In genomic region chr5:22928821-22929482, GRCh38 we compare ENCODE assay signal across 29 cellular contexts.
DNase-seq lines count a peak whose midpoint lies in the region; FAIRE-seq and TF ChIP-seq lines count a peak whose summit lies in the region.
"Had no signal": no experiment of that assay in that cellular context is flagged by ENCODE, and none has a peak within 500 bp of the region (broad histone marks: within the 10 kb centered on the region; RNA-seq: fewer than 3 reads in every experiment).

No MANE protein-coding gene starts in this region.

- no peaks in the 10 kb centered on the region for H3K36me3 Mint-ChIP-seq in astrocyte (ENCODE audit: low read depth, unreplicated experiment)
- H3K36me3 Mint-ChIP-seq in activated T-helper 1 cell treated with anti-CD3 and anti-CD28 coated beads, Interleukin-12 subunit alpha, Interleukin-12 subunit beta, Interleukin-2, Interleukin-4 antibody, amounts not matched to agents 30 ng/mL and 10 ng/mL and 1 ng/mL, durations not matched to agents 14 hours and 24 hours and 36 hours (ENCODE audit: low read depth): no peaks in the 10 kb centered on the region
- H3K36me3 Mint-ChIP-seq: activated naive CD4-positive, alpha-beta T cell treated with anti-CD3 and anti-CD28 coated beads, Interleukin-2, amount 10 ng/mL, durations not matched to agents 7 days and 5 days; naive B cell had no signal

- no peak overlapping the region for H3K4me3 Mint-ChIP-seq in astrocyte (ENCODE audit: unreplicated experiment)
- no peak overlapping the region for H3K4me3 Mint-ChIP-seq in activated T-helper 1 cell treated with anti-CD3 and anti-CD28 coated beads, Interleukin-12 subunit alpha, Interleukin-12 subunit beta, Interleukin-2, Interleukin-4 antibody, amounts not matched to agents 30 ng/mL and 10 ng/mL and 1 ng/mL, durations not matched to agents 14 hours and 24 hours and 36 hours
- H3K4me3 Mint-ChIP-seq: activated CD4-positive, alpha-beta T cell treated with anti-CD3 and anti-CD28 coated beads for 36 hours; activated CD8-positive, alpha-beta T cell treated with anti-CD3 and anti-CD28 coated beads for 36 hours; activated naive CD4-positive, alpha-beta T cell treated with anti-CD3 and anti-CD28 coated beads, Interleukin-2, amount 10 ng/mL, durations not matched to agents 7 days and 5 days; activated T-helper 17 cell treated with anti-CD3 and anti-CD28 coated beads, Interleukin-2, amount 50 U/mL, for 72 hours; naive B cell had no signal

- DNase-seq in HTR-8/SVneo (ENCODE audit: insufficient read length, low spot score) (no peak), astrocyte (ENCODE audit: low read depth) (no peak), testis (peak; percentile 42), foreskin fibroblast (no peak)
- no peak for DNase-seq in activated T-helper 1 cell treated with anti-CD3 and anti-CD28 coated beads, Interleukin-12 subunit alpha, Interleukin-12 subunit beta, Interleukin-2, Interleukin-4 antibody, amounts not matched to agents 30 ng/mL and 10 ng/mL and 1 ng/mL, durations not matched to agents 14 hours and 24 hours and 36 hours (ENCODE audit: low spot score)
- no peak for DNase-seq in activated T-cell treated with anti-CD3 and anti-CD28 coated beads, Interleukin-2, amount 50 U/mL, for 1 hour
- DNase-seq: activated CD4-positive, alpha-beta T cell treated with anti-CD3 and anti-CD28 coated beads for 36 hours; activated CD8-positive, alpha-beta memory T cell treated with anti-CD3 and anti-CD28 coated beads, Interleukin-2, amount 50 U/mL, for 48 hours; activated CD8-positive, alpha-beta T cell treated with anti-CD3 and anti-CD28 coated beads for 36 hours; activated naive CD4-positive, alpha-beta T cell treated with anti-CD3 and anti-CD28 coated beads, Interleukin-2, amount 10 ng/mL, durations not matched to agents 7 days and 5 days; DMS53; effector CD4-positive, alpha-beta T cell; Karpas-422; left ventricle myocardium superior; midbrain; MV-4-11; naive B cell; NCI-H1436 treated with DMSO at 0.1 percent for 48 hours; NCI-H774; nucleus accumbens; stimulated activated CD4-positive, alpha-beta T cell treated with anti-CD3 and anti-CD28 coated beads, Interleukin-4, amount 100 ng/mL, for 24 hours; transverse colon had no signal

- H3K9ac ChIP-seq in astrocyte (ENCODE audit: low read length) (no peak overlapping the region), iPS-20b (ENCODE audit: low read depth, low read length) (peak overlapping the region; percentile 56; the same call in 1 of the 2 replicates)
- H3K9ac ChIP-seq: BLaER1 treated with 17β-estradiol and CSF1 and Interleukin-3, amounts not matched to agents 10 nM and 100 nM had no signal

- TF ChIP-seq POLR2A in testis (IDR thresholded peaks at IDR 0.05): no peak

- H3K9me3 Mint-ChIP-seq in astrocyte (ENCODE audit: unreplicated experiment): peaks cover 13% of the 10 kb centered on the region
- peaks cover 18% of the 10 kb centered on the region for H3K9me3 Mint-ChIP-seq in activated T-helper 1 cell treated with anti-CD3 and anti-CD28 coated beads, Interleukin-12 subunit alpha, Interleukin-12 subunit beta, Interleukin-2, Interleukin-4 antibody, amounts not matched to agents 30 ng/mL and 10 ng/mL and 1 ng/mL, durations not matched to agents 14 hours and 24 hours and 36 hours

- no peaks in the 10 kb centered on the region for H3K79me2 ChIP-seq in astrocyte (ENCODE audit: insufficient read depth, low read length)

- peak overlapping the region; percentile 77 for H3K27ac Mint-ChIP-seq in astrocyte (ENCODE audit: unreplicated experiment)
- no peak overlapping the region for H3K27ac Mint-ChIP-seq in activated T-helper 1 cell treated with anti-CD3 and anti-CD28 coated beads, Interleukin-12 subunit alpha, Interleukin-12 subunit beta, Interleukin-2, Interleukin-4 antibody, amounts not matched to agents 30 ng/mL and 10 ng/mL and 1 ng/mL, durations not matched to agents 14 hours and 24 hours and 36 hours
- H3K27ac Mint-ChIP-seq: activated CD4-positive, alpha-beta T cell treated with anti-CD3 and anti-CD28 coated beads for 36 hours; activated CD8-positive, alpha-beta T cell treated with anti-CD3 and anti-CD28 coated beads for 36 hours; activated naive CD4-positive, alpha-beta T cell treated with anti-CD3 and anti-CD28 coated beads, Interleukin-2, amount 10 ng/mL, durations not matched to agents 7 days and 5 days; activated T-helper 17 cell treated with anti-CD3 and anti-CD28 coated beads, Interleukin-2, amount 50 U/mL, for 72 hours had no signal

- FAIRE-seq in HTR-8/SVneo (lab: Jason Lieb, UNC) (peak; percentile 33), astrocyte (lab: Jason Lieb, UNC) (no peak)
- FAIRE-seq: colon, GM12892, keratinocyte had no signal

- no peak overlapping the region for H3K27ac ChIP-seq in astrocyte (ENCODE audit: low read depth, low read length)
- H3K27ac ChIP-seq in iPS-20b (ENCODE audit: low read length): peak overlapping the region; percentile 82
- H3K27ac ChIP-seq in testis: peak overlapping the region; percentile 29 to 71
- H3K27ac ChIP-seq: BLaER1 treated with 17β-estradiol and CSF1 and Interleukin-3, amounts not matched to agents 10 nM and 100 nM; epithelial cell of prostate; transverse colon had no signal

- intact Hi-C loops in testis (cut with DNase I; ENCODE audit: low total_unique reads): no loop called here
- intact Hi-C loops in activated T-helper 1 cell treated with anti-CD3 and anti-CD28 coated beads, Interleukin-12 subunit alpha, Interleukin-12 subunit beta, Interleukin-2, Interleukin-4 antibody, amounts not matched to agents 30 ng/mL and 10 ng/mL and 1 ng/mL, durations not matched to agents 14 hours and 24 hours and 36 hours (cut with micrococcal nuclease): no loop called here

- no peaks in the 10 kb centered on the region for H3K27me3 ChIP-seq in astrocyte (ENCODE audit: insufficient read depth, low read length)
- H3K27me3 ChIP-seq in iPS-20b (ENCODE audit: insufficient read depth, low read length): no peaks in the 10 kb centered on the region
- H3K27me3 ChIP-seq in testis: no peaks in the 10 kb centered on the region
- H3K27me3 ChIP-seq: BLaER1 treated with 17β-estradiol and CSF1 and Interleukin-3, amounts not matched to agents 10 nM and 100 nM; transverse colon had no signal

- peak overlapping the region; percentile 38 for H2AFZ ChIP-seq in astrocyte (ENCODE audit: low read depth, low read length)

- H3K9me3 ChIP-seq in astrocyte (ENCODE audit: insufficient read depth, low read depth, low read length) (peaks cover 4% of the 10 kb centered on the region), iPS-20b (ENCODE audit: insufficient read depth, low read depth, low read length) (peaks cover 8% of the 10 kb centered on the region), testis (no peaks in the 10 kb centered on the region)
- H3K9me3 ChIP-seq: transverse colon had no signal

- H3K4me2 ChIP-seq in astrocyte (ENCODE audit: low read length): no peak overlapping the region
- H3K4me2 ChIP-seq: BLaER1 treated with 17β-estradiol and CSF1 and Interleukin-3, amounts not matched to agents 10 nM and 100 nM had no signal

- H3K4me1 Mint-ChIP-seq in astrocyte (ENCODE audit: low read depth, unreplicated experiment): no peaks in the 10 kb centered on the region
- H3K4me1 Mint-ChIP-seq in activated T-helper 1 cell treated with anti-CD3 and anti-CD28 coated beads, Interleukin-12 subunit alpha, Interleukin-12 subunit beta, Interleukin-2, Interleukin-4 antibody, amounts not matched to agents 30 ng/mL and 10 ng/mL and 1 ng/mL, durations not matched to agents 14 hours and 24 hours and 36 hours (ENCODE audit: low read depth): no peaks in the 10 kb centered on the region
- H3K4me1 Mint-ChIP-seq: activated CD4-positive, alpha-beta T cell treated with anti-CD3 and anti-CD28 coated beads for 36 hours; activated naive CD4-positive, alpha-beta T cell treated with anti-CD3 and anti-CD28 coated beads, Interleukin-2, amount 10 ng/mL, durations not matched to agents 7 days and 5 days; activated T-helper 17 cell treated with anti-CD3 and anti-CD28 coated beads, Interleukin-2, amount 50 U/mL, for 72 hours; naive B cell had no signal

- no peaks in the 10 kb centered on the region for H4K20me1 ChIP-seq in astrocyte (ENCODE audit: insufficient read depth, low read length)
- H4K20me1 ChIP-seq: BLaER1 treated with 17β-estradiol and CSF1 and Interleukin-3, amounts not matched to agents 10 nM and 100 nM had no signal

- H3K4me1 ChIP-seq in astrocyte (ENCODE audit: insufficient read depth, low read length): no peaks in the 10 kb centered on the region
- no peaks in the 10 kb centered on the region for H3K4me1 ChIP-seq in iPS-20b (ENCODE audit: insufficient read depth, low read length)
- H3K4me1 ChIP-seq in testis: peaks cover 4% of the 10 kb centered on the region
- H3K4me1 ChIP-seq: BLaER1 treated with 17β-estradiol and CSF1 and Interleukin-3, amounts not matched to agents 10 nM and 100 nM; transverse colon had no signal

- no peaks in the 10 kb centered on the region for H3K36me3 ChIP-seq in astrocyte (ENCODE audit: insufficient read depth, low read length)
- no peaks in the 10 kb centered on the region for H3K36me3 ChIP-seq in iPS-20b (ENCODE audit: insufficient read depth, low read depth, low read length)
- H3K36me3 ChIP-seq in testis (ENCODE audit: low read depth, missing control alignments): no peaks in the 10 kb centered on the region
- H3K36me3 ChIP-seq: BLaER1 treated with 17β-estradiol and CSF1 and Interleukin-3, amounts not matched to agents 10 nM and 100 nM; transverse colon had no signal

- TF ChIP-seq CTCF in astrocyte (IDR thresholded peaks at IDR 0.05; ENCODE audit: insufficient read depth, low read depth, low read length) (no peak), testis (IDR thresholded peaks at IDR 0.05) (no peak), foreskin fibroblast (IDR thresholded peaks at IDR 0.05; ENCODE audit: low read depth, low read length) (no peak)

- H3K4me3 ChIP-seq in astrocyte (ENCODE audit: insufficient read depth, low read depth, low read length) (no peak overlapping the region), iPS-20b (ENCODE audit: low read length) (no peak overlapping the region), testis (no peak overlapping the region), foreskin fibroblast (ENCODE audit: low read depth in 1 of 2, low read length in 2 of 2) (no peak overlapping the region)
- H3K4me3 ChIP-seq: BLaER1 treated with 17β-estradiol and CSF1 and Interleukin-3, amounts not matched to agents 10 nM and 100 nM; transverse colon had no signal

- no peaks in the 10 kb centered on the region for H3K27me3 Mint-ChIP-seq in astrocyte (ENCODE audit: low read depth, unreplicated experiment)
- H3K27me3 Mint-ChIP-seq in activated T-helper 1 cell treated with anti-CD3 and anti-CD28 coated beads, Interleukin-12 subunit alpha, Interleukin-12 subunit beta, Interleukin-2, Interleukin-4 antibody, amounts not matched to agents 30 ng/mL and 10 ng/mL and 1 ng/mL, durations not matched to agents 14 hours and 24 hours and 36 hours (ENCODE audit: insufficient read depth): no peaks in the 10 kb centered on the region
- H3K27me3 Mint-ChIP-seq: activated CD4-positive, alpha-beta T cell treated with anti-CD3 and anti-CD28 coated beads for 36 hours; activated CD8-positive, alpha-beta T cell treated with anti-CD3 and anti-CD28 coated beads for 36 hours; activated naive CD4-positive, alpha-beta T cell treated with anti-CD3 and anti-CD28 coated beads, Interleukin-2, amount 10 ng/mL, durations not matched to agents 7 days and 5 days; activated T-helper 17 cell treated with anti-CD3 and anti-CD28 coated beads, Interleukin-2, amount 50 U/mL, for 72 hours had no signal

- WGBS in testis, 2 donors: 42 to 56% methylated on average over 1 of the region's 1 CpG
